ENCODE assay signal across 31 cellular contexts in the genomic region with DNA sequence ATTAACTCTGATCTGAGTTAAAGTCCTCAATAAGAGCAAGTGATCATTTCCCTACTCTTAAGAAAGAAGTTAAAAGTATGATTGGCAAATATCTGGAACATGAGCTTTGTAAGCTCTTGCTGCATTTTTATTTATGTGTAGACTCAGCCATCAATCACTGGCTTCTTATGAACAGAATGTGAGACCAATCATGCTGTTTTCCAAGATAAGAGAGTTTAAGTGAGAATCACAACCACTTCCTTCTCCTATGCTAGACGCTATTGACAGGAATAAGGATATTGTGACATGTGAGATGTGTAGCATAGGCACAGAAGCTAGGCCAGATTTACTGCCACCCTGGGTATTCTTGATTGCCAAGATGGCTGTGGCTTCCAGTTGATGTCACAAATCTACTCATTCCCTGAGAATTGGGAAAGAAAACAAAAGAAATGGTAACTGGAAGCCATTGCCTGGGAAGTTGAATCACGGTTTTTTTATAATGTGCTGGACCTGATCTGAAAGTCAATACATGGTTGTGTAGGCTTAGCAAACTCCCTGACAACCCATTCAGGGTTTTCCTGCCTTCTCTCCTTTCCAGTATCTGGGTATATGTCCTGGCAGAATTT. TPM values are rescaled to one million over a fixed set of nuclear protein-coding genes. Genes with fewer than 3 reads are reported as not detected.
A peak's percentile ranks its signal among the peaks of the same experiment; 100 is the strongest.
DNase-seq lines count a peak whose midpoint lies in the region; FAIRE-seq and TF ChIP-seq lines count a peak whose summit lies in the region.
"Had no signal": no experiment of that assay in that cellular context is flagged by ENCODE, and none has a peak within 500 bp of the region (broad histone marks: within the 10 kb centered on the region; RNA-seq: fewer than 3 reads in every experiment).

No MANE protein-coding gene starts in this region.

- H3K27me3 ChIP-seq in bronchial epithelial cell (ENCODE audit: control insufficient read depth, insufficient read depth, low read length) (no peaks in the 10 kb centered on the region), neural progenitor cell (no peaks in the 10 kb centered on the region)
- H3K27me3 ChIP-seq: Peyer's patch, right atrium auricular region had no signal

- H3K36me3 ChIP-seq in bronchial epithelial cell (ENCODE audit: control insufficient read depth, insufficient read depth, low read length) = peaks cover 5% of the 10 kb centered on the region
- no peaks in the 10 kb centered on the region for H3K36me3 ChIP-seq in neural progenitor cell
- H3K36me3 ChIP-seq: lower lobe of right lung, Peyer's patch, right atrium auricular region had no signal

- H3K9ac ChIP-seq in neural progenitor cell = no peak overlapping the region
- H3K9ac ChIP-seq: parathyroid adenoma had no signal

- FAIRE-seq in bronchial epithelial cell (lab: Jason Lieb, UNC) = no peak
- FAIRE-seq in GM12892 (lab: Jason Lieb, UNC) = no peak

- H3K4me2 ChIP-seq in neural progenitor cell = no peak overlapping the region

- TF ChIP-seq CTCF in bronchial epithelial cell (IDR thresholded peaks at IDR 0.05; ENCODE audit: insufficient read depth, low read length, severe bottlenecking) (no peak), neural progenitor cell (IDR thresholded peaks at IDR 0.05) (no peak)

- H3K4me1 ChIP-seq in neural progenitor cell = peaks cover 18% of the 10 kb centered on the region
- H3K4me1 ChIP-seq: lower lobe of right lung, right atrium auricular region had no signal

- peaks cover 3% of the 10 kb centered on the region for H3K9me3 Mint-ChIP-seq in neural progenitor cell
- H3K9me3 Mint-ChIP-seq: activated naive CD8-positive, alpha-beta T cell treated with anti-CD3 and anti-CD28 coated beads, Interleukin-2, amount 10 ng/mL, durations not matched to agents 7 days and 5 days; brain; CD8-positive, alpha-beta T cell; H9; natural killer cell treated with Interleukin-12 subunit alpha and Interleukin-12 subunit beta and Interleukin-15 and Interleukin-18, amount 100 ng/mL, for 72 hours; type B pancreatic cell had no signal

- H2AFZ ChIP-seq in neural progenitor cell (replicated peaks) = no peak overlapping the region
- H2AFZ ChIP-seq: parathyroid adenoma had no signal

- H3K4me3 Mint-ChIP-seq in neural progenitor cell = no peak overlapping the region
- H3K4me3 Mint-ChIP-seq: activated naive CD8-positive, alpha-beta T cell treated with anti-CD3 and anti-CD28 coated beads, Interleukin-2, amount 10 ng/mL, durations not matched to agents 7 days and 5 days; B cell; CD8-positive, alpha-beta T cell; H9; natural killer cell treated with Interleukin-12 subunit alpha and Interleukin-12 subunit beta and Interleukin-15 and Interleukin-18, amount 100 ng/mL, for 72 hours; type B pancreatic cell had no signal

- no peaks in the 10 kb centered on the region for H4K20me1 ChIP-seq in neural progenitor cell (ENCODE audit: low read depth)

- TF ChIP-seq POLR2A in GM12892 (IDR thresholded peaks at IDR 0.05; ENCODE audit: low read depth, low read length) = no peak

- H3K36me3 Mint-ChIP-seq in neural progenitor cell = no peaks in the 10 kb centered on the region
- H3K36me3 Mint-ChIP-seq: activated naive CD8-positive, alpha-beta T cell treated with anti-CD3 and anti-CD28 coated beads, Interleukin-2, amount 10 ng/mL, durations not matched to agents 7 days and 5 days; brain; CD8-positive, alpha-beta T cell had no signal

- H3K27ac ChIP-seq in neural progenitor cell = no peak overlapping the region
- H3K27ac ChIP-seq: 22Rv1, lower lobe of right lung, parathyroid adenoma, Peyer's patch, right atrium auricular region had no signal

- H3K27me3 Mint-ChIP-seq in neural progenitor cell (ENCODE audit: insufficient read depth, low read depth) = peaks cover 5% of the 10 kb centered on the region
- H3K27me3 Mint-ChIP-seq: B cell; brain; natural killer cell treated with Interleukin-12 subunit alpha and Interleukin-12 subunit beta and Interleukin-15 and Interleukin-18, amount 100 ng/mL, for 72 hours had no signal

- H3K27ac Mint-ChIP-seq in neural progenitor cell = peak overlapping the region; percentile 24
- H3K27ac Mint-ChIP-seq: activated naive CD8-positive, alpha-beta T cell treated with anti-CD3 and anti-CD28 coated beads, Interleukin-2, amount 10 ng/mL, durations not matched to agents 7 days and 5 days; B cell; CD8-positive, alpha-beta T cell; H9; natural killer cell treated with Interleukin-12 subunit alpha and Interleukin-12 subunit beta and Interleukin-15 and Interleukin-18, amount 100 ng/mL, for 72 hours; type B pancreatic cell had no signal

- no peaks in the 10 kb centered on the region for H3K79me2 ChIP-seq in neural progenitor cell (ENCODE audit: low read depth)
- H3K79me2 ChIP-seq: parathyroid adenoma had no signal

- H3K9me3 ChIP-seq in neural progenitor cell (ENCODE audit: low read depth) = no peaks in the 10 kb centered on the region
- H3K9me3 ChIP-seq: lower lobe of right lung, mucosa of descending colon, Peyer's patch, right atrium auricular region had no signal

- DNase-seq in DMS53 (lab: John Stamatoyannopoulos, UW) (peak; percentile 25), DMS53 treated with DMSO at 0.1 percent for 48 hours (lab: John Stamatoyannopoulos, UW; ENCODE audit: unreplicated experiment) (no peak), bronchial epithelial cell (ENCODE audit: low read depth) (peak; percentile 16), neural progenitor cell (ENCODE audit: low spot score) (no peak), activated gamma-delta T cell (lab: John Stamatoyannopoulos, UW) (no peak), GM12892 (ENCODE audit: insufficient read length) (no peak), AML-193 (lab: John Stamatoyannopoulos, UW) (no peak), NOMO-1 (lab: John Stamatoyannopoulos, UW; ENCODE audit: unreplicated experiment in 2 of 2) (no peak)
- DNase-seq: activated effector memory CD4-positive, alpha-beta T cell treated with Interleukin-2 at 50 U/mL for 16 hours; activated naive CD8-positive, alpha-beta T cell treated with anti-CD3 and anti-CD28 coated beads, Interleukin-2, amount 10 ng/mL, durations not matched to agents 7 days and 5 days; activated T-cell treated with anti-CD3 and anti-CD28 coated beads for 4 hours; CD8-positive, alpha-beta T cell; H9; lower lobe of right lung; mucosa of descending colon; NCI-H1105; NCI-H1930; NCI-H526 treated with DMSO at 0.1 percent for 48 hours; Peyer's patch; SHP77 treated with DMSO at 0.1 percent for 48 hours; stimulated activated CD4-positive, alpha-beta T cell treated with anti-CD3 and anti-CD28 coated beads, Interleukin-12 subunit alpha, Interleukin-12 subunit beta, amount 100 ng/mL, for 4 hours; stimulated activated CD4-positive, alpha-beta T cell treated with anti-CD3 and anti-CD28 coated beads, Interleukin-4, amount 100 ng/mL, for 1 hour; T1000 had no signal

- peaks cover 33% of the 10 kb centered on the region for H3K4me1 Mint-ChIP-seq in neural progenitor cell
- H3K4me1 Mint-ChIP-seq: B cell had no signal

- no peak overlapping the region for H3K4me3 ChIP-seq in bronchial epithelial cell (ENCODE audit: low read depth, low read length)
- H3K4me3 ChIP-seq in neural progenitor cell = no peak overlapping the region
- H3K4me3 ChIP-seq: lower lobe of right lung, mucosa of descending colon, Peyer's patch, right atrium auricular region had no signal

- H3F3A ChIP-seq in neural progenitor cell (ENCODE audit: low read depth) = no peaks in the 10 kb centered on the region

RNA-seq across cellular contexts. Expression of a gene that starts 49.9 kb away (rescaled TPM):
- total RNA-seq in bronchial epithelial cell (65.5 and 72.7 TPM in 2 replicates), neural progenitor cell (ENCODE audit: low replicate concordance) (0.43 and 5.0 TPM in 2 replicates)
- not detected for polyA plus RNA-seq in GM12892 (2012; ENCODE audit: missing spikeins)
- total RNA-seq: G401 had no signal

Comparison
In these comparisons a context has a peak if more than half of its experiments do, and no peak if none do; other contexts are left out.
1. DNase-seq: peak in DMS53 (single experiment) and bronchial epithelial cell (single experiment); none in DMS53 treated with DMSO at 0.1 percent for 48 hours (single experiment), neural progenitor cell (single experiment), activated gamma-delta T cell (single experiment), GM12892 (single experiment), AML-193 (0 of 2) and NOMO-1 (0 of 2).
2. RNA of a gene that starts 49.9 kb away (total RNA-seq): 65.5 to 72.7 TPM in bronchial epithelial cell; 0.43 to 5.0 TPM in neural progenitor cell; every median in the first group is over 10 times any median in the second.